In genomic region chr1:25425098-25426085, GRCh38 we compare ENCODE assay signal across 19 cellular contexts. TPM values are rescaled to one million over a fixed set of nuclear protein-coding genes. Genes with fewer than 3 reads are reported as not detected.
DNase-seq lines count a peak whose midpoint lies in the region; FAIRE-seq and TF ChIP-seq lines count a peak whose summit lies in the region.
"Had no signal": no experiment of that assay in that cellular context is flagged by ENCODE, and none has a peak within 500 bp of the region (broad histone marks: within the 10 kb centered on the region; RNA-seq: fewer than 3 reads in every experiment).

No MANE protein-coding gene starts in this region.

- H3K4me3 ChIP-seq in HEK293 (ENCODE audit: low read depth, low read length) = no peak overlapping the region
- H3K4me3 ChIP-seq in fibroblast of mammary gland (ENCODE audit: control insufficient read depth, low read depth, low read length) = no peak overlapping the region
- H3K4me3 ChIP-seq in trophoblast cell (ENCODE audit: low read depth, low read length) = no peak overlapping the region
- no peak overlapping the region for H3K4me3 ChIP-seq in HAP-1
- H3K4me3 ChIP-seq: vagina had no signal

- H3K23ac ChIP-seq in trophoblast cell (ENCODE audit: low read length) = no peak overlapping the region

- no peaks in the 10 kb centered on the region for H3K4me1 ChIP-seq in HEK293 (ENCODE audit: control insufficient read depth, insufficient read depth, low read length)
- no peaks in the 10 kb centered on the region for H3K4me1 ChIP-seq in trophoblast cell (ENCODE audit: control insufficient read depth in 1 of 2, insufficient read depth in 2 of 2, low read length in 2 of 2)
- peaks cover 4% of the 10 kb centered on the region; the same call in 1 of the 2 replicates for H3K4me1 ChIP-seq in HAP-1

- no peak overlapping the region for H2BK12ac ChIP-seq in trophoblast cell (ENCODE audit: low read length)

- H3K4ac ChIP-seq in trophoblast cell (ENCODE audit: low read depth, low read length) = no peak overlapping the region

- no peak overlapping the region for H2AK5ac ChIP-seq in trophoblast cell (ENCODE audit: low read length)

- peak; percentile 51 for DNase-seq in fibroblast of mammary gland (ENCODE audit: low read depth)
- DNase-seq in trophoblast cell = peak; percentile 88 to 89
- no peak for DNase-seq in GDM1 (lab: John Stamatoyannopoulos, UW)
- no peak for DNase-seq in NCI-H1694 (lab: John Stamatoyannopoulos, UW)
- DNase-seq in GM12892 (ENCODE audit: insufficient read length) = no peak
- no peak for DNase-seq in HAP-1 (ENCODE audit: low spot score in 2 of 2)
- DNase-seq: activated CD4-positive, alpha-beta memory T cell treated with anti-CD3 and anti-CD28 coated beads for 36 hours; activated naive CD8-positive, alpha-beta T cell treated with anti-CD3 and anti-CD28 coated beads, Interleukin-2, amount 10 ng/mL, durations not matched to agents 7 days and 5 days; activated T-cell treated with anti-CD3 and anti-CD28 coated beads, Interleukin-2, amount 50 U/mL, for 4 hours; caudate nucleus; EL; NCI-H1105; NCI-H774; right cardiac atrium had no signal

- H2AFZ ChIP-seq in trophoblast cell (ENCODE audit: insufficient read depth, low read length, poor library complexity) = no peak overlapping the region

- TF ChIP-seq CTCF in HEK293 (tag by site-specific recombination; IDR thresholded peaks at IDR 0.05) (no peak), VCaP (conservative IDR thresholded peaks at IDR 0.05) (no peak), fibroblast of mammary gland (conservative IDR thresholded peaks at IDR 0.05; ENCODE audit: control insufficient read depth, insufficient read depth, low read depth, low read length) (no peak)

- H3K27me3 ChIP-seq in trophoblast cell (ENCODE audit: insufficient read depth, low read length) (no peaks in the 10 kb centered on the region), HAP-1 (ENCODE audit: low read depth) (no peaks in the 10 kb centered on the region)
- H3K27me3 ChIP-seq: neutrophil, vagina had no signal

- no peak overlapping the region for H3K18ac ChIP-seq in trophoblast cell (ENCODE audit: low read length)

- peaks cover 4% of the 10 kb centered on the region for H3K79me1 ChIP-seq in trophoblast cell (ENCODE audit: low read length)

- H3K4me2 ChIP-seq in trophoblast cell (ENCODE audit: low read length) = no peak overlapping the region

- H3K14ac ChIP-seq in trophoblast cell (ENCODE audit: low read length) = no peak overlapping the region

- WGBS in trophoblast cell (ENCODE audit: extremely low coverage, insufficient coverage, insufficient read length) = no CpG with 5 or more reads among the region's 16 CpGs

- no peak overlapping the region for H4K91ac ChIP-seq in trophoblast cell (ENCODE audit: low read depth, low read length)

- POLR2A ChIA-PET in HEK293 (lab: Yijun Ruan, JAX) = interaction anchor here (0.6 to 1.0 kb wide), 2 partner anchors 178 to 190 kb away, joined by 3 read pairs; partner anchors contain the start of gene RSRP1

- FAIRE-seq in GM12892 (lab: Jason Lieb, UNC) = no peak
- FAIRE-seq: GM12891 had no signal

- H3K27ac ChIP-seq in HEK293 (ENCODE audit: extremely low read depth, low read depth, low read length) = no peak overlapping the region
- peak overlapping the region; percentile 77 for H3K27ac ChIP-seq in VCaP
- no peak overlapping the region for H3K27ac ChIP-seq in trophoblast cell (ENCODE audit: low read depth, low read length)
- H3K27ac ChIP-seq: neutrophil, vagina had no signal

- no peaks in the 10 kb centered on the region for H3K9me3 ChIP-seq in HEK293 (ENCODE audit: control insufficient read depth, insufficient read depth, low read depth, low read length)
- H3K9me3 ChIP-seq in trophoblast cell (ENCODE audit: insufficient read depth, low read depth, low read length) = no peaks in the 10 kb centered on the region
- no peaks in the 10 kb centered on the region for H3K9me3 ChIP-seq in HAP-1
- H3K9me3 ChIP-seq: neutrophil, vagina had no signal

- H3K79me2 ChIP-seq in trophoblast cell (ENCODE audit: control insufficient read depth, insufficient read depth, low read length, poor library complexity) = peaks cover 3% of the 10 kb centered on the region

- H3K36me3 ChIP-seq in HEK293 (ENCODE audit: control insufficient read depth in 2 of 2, insufficient read depth in 1 of 2, low read length in 2 of 2) = no peaks in the 10 kb centered on the region
- no peaks in the 10 kb centered on the region for H3K36me3 ChIP-seq in trophoblast cell (ENCODE audit: control insufficient read depth in 1 of 2, insufficient read depth in 2 of 2, low read length in 2 of 2)
- H3K36me3 ChIP-seq in HAP-1 (replicated peaks) = no peaks in the 10 kb centered on the region; the same call in 1 of the 2 replicates
- H3K36me3 ChIP-seq: vagina had no signal

- in situ Hi-C loops in HAP-1 (cut with MboI; ENCODE audit: low sequenced_read_pairs) = no loop called here

- CTCF ChIA-PET in HEK293 (lab: Yijun Ruan, JAX) = interaction anchor here (0.8 kb wide), 1 partner anchor 62 kb away, joined by 3 read pairs; no protein-coding TSS in a partner anchor

- no peak overlapping the region for H2BK5ac ChIP-seq in trophoblast cell (ENCODE audit: low read depth, low read length, poor library complexity)

- no peak overlapping the region for H4K8ac ChIP-seq in trophoblast cell (ENCODE audit: low read depth, low read length)

- H4K12ac ChIP-seq in trophoblast cell (ENCODE audit: low read depth, low read length) = no peak overlapping the region

- TF ChIP-seq POLR2A in GM12892 (IDR thresholded peaks at IDR 0.05; ENCODE audit: low read depth, low read length) = no peak

- H3K9ac ChIP-seq in trophoblast cell (ENCODE audit: low read length) = no peak overlapping the region

- no peak overlapping the region for H2BK120ac ChIP-seq in trophoblast cell (ENCODE audit: insufficient read depth, low read length, poor library complexity)

TF ChIP-seq in HEK293, 187 proteins besides CTCF, POLR2A, EP300 and RAD21:
- TF ChIP-seq ZNF768 (tag by site-specific recombination; IDR thresholded peaks at IDR 0.05) (peak; percentile 50; the same call in 1 of the 2 replicates), ZNF394 (tag by site-specific recombination; IDR thresholded peaks at IDR 0.05; ENCODE audit: borderline replicate concordance) (no peak), ZNF664 (tag by site-specific recombination; IDR thresholded peaks at IDR 0.05) (peak; percentile 80)
- TF ChIP-seq, protein P1, sequence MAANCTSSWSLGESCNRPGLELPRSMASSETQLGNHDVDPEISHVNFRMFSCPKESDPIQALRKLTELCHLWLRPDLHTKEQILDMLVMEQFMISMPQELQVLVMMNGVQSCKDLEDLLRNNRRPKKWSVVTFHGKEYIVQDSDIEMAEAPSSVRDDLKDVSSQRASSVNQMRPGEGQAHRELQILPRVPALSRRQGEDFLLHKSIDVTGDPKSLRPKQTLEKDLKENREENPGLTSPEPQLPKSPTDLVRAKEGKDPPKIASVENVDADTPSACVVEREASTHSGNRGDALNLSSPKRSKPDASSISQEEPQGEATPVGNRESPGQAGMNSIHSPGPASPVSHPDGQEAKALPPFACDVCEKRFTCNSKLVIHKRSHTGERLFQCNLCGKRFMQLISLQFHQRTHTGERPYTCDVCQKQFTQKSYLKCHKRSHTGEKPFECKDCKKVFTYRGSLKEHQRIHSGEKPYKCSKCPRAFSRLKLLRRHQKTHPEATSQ (tag by site-specific recombination; IDR thresholded peaks at IDR 0.05) = no peak

RNA-seq across cellular contexts. Expression of gene RHCE, which starts 4.8 kb away (rescaled TPM):
- 0.49 and 0.69 TPM in 2 replicates for polyA plus RNA-seq in trophoblast cell (2013)
- polyA plus RNA-seq in GM12892 (2012; ENCODE audit: missing spikeins) = 0.72 TPM

RNA-seq across cellular contexts. Expression of gene MACO1, which starts 5.3 kb away (rescaled TPM):
- polyA plus RNA-seq in trophoblast cell (2013) = 26.7 and 26.9 TPM in 2 replicates
- polyA plus RNA-seq in GM12892 (2012; ENCODE audit: missing spikeins) = 10.7 TPM

Comparison
In these comparisons a context has a peak if more than half of its experiments do, and no peak if none do; other contexts are left out.
1. DNase-seq: peak in fibroblast of mammary gland (single experiment) and trophoblast cell (2 of 2); none in GDM1 (single experiment), NCI-H1694 (single experiment), GM12892 (single experiment) and HAP-1 (0 of 2).